In genomic region chr2:129793326-129793955, GRCh38 we compare ENCODE assay signal across 17 cellular contexts.
"Had no signal": no experiment of that assay in that cellular context is flagged by ENCODE, and none has a peak within 500 bp of the region (broad histone marks: within the 10 kb centered on the region; RNA-seq: fewer than 3 reads in every experiment).

No MANE protein-coding gene starts in this region.

- H3K27ac ChIP-seq: cardiac muscle cell, hepatocyte, skin epidermis, upper lobe of right lung, VCaP had no signal

- ATAC-seq: left lobe of liver; right cardiac atrium; stimulated activated naive CD8-positive, alpha-beta T cell treated with anti-CD3 and anti-CD28 coated beads, Interleukin-15, amount 100 ng/mL, for 72 hours; upper lobe of right lung had no signal

- H3K4me3 ChIP-seq: cardiac muscle cell, hepatocyte, skin epidermis, upper lobe of right lung had no signal

- H3K27me3 ChIP-seq: cardiac muscle cell, hepatocyte, upper lobe of right lung had no signal

- H3K4me2 ChIP-seq: hepatocyte had no signal

- H3K9me3 ChIP-seq: upper lobe of right lung had no signal

- H3K36me3 ChIP-seq: cardiac muscle cell, upper lobe of right lung had no signal

- H3K79me2 ChIP-seq: hepatocyte had no signal

- H3K4me1 ChIP-seq: upper lobe of right lung had no signal

- DNase-seq: activated CD4-positive, alpha-beta T cell treated with anti-CD3 and anti-CD28 coated beads for 1 hour; activated CD8-positive, alpha-beta memory T cell treated with anti-CD3 and anti-CD28 coated beads for 24 hours; activated CD8-positive, alpha-beta memory T cell treated with anti-CD3 and anti-CD28 coated beads, Interleukin-2, amount 50 U/mL, for 48 hours; activated gamma-delta T cell; effector memory CD4-positive, alpha-beta T cell; foreskin fibroblast; midbrain; right cardiac atrium; stimulated activated CD4-positive, alpha-beta T cell treated with anti-CD3 and anti-CD28 coated beads, Interleukin-15, amount 100 ng/mL, for 24 hours; stimulated activated CD4-positive, alpha-beta T cell treated with anti-CD3 and anti-CD28 coated beads, Interleukin-2, amount 100 ng/mL, for 48 hours; stimulated activated naive CD8-positive, alpha-beta T cell treated with anti-CD3 and anti-CD28 coated beads, Interleukin-15, amount 100 ng/mL, for 72 hours; upper lobe of right lung had no signal

- H2AFZ ChIP-seq: hepatocyte had no signal
